Comparison of ENCODE assay signal across 8 cellular contexts in genomic region chr4:121156822-121157769, GRCh38.
A peak's percentile ranks its signal among the peaks of the same experiment; 100 is the strongest.
DNase-seq lines count a peak whose midpoint lies in the region; ATAC-seq and TF ChIP-seq lines count a peak whose summit lies in the region.

No MANE protein-coding gene starts in this region.

- H4K20me1 ChIP-seq in BLaER1 treated with 17β-estradiol and CSF1 and Interleukin-3, amounts not matched to agents 10 nM and 100 nM: peaks cover 0 to 11% (median 0%) of the 10 kb centered on the region in 11 experiments; a peak in 3 of 22 replicates
- H4K20me1 ChIP-seq in MM.1S (ENCODE audit: insufficient read depth, low read length): no peaks in the 10 kb centered on the region

- H3K9me2 ChIP-seq in MM.1S (replicated peaks; ENCODE audit: insufficient read depth, low read length): no peaks in the 10 kb centered on the region

- H2AFZ ChIP-seq in MM.1S (ENCODE audit: low read length) (peak overlapping the region; percentile 54), parathyroid adenoma (peak overlapping the region; percentile 59)

- no peak for TF ChIP-seq CTCF in MM.1S (IDR thresholded peaks at IDR 0.05; ENCODE audit: low read length)
- no peak for TF ChIP-seq CTCF in parathyroid adenoma (IDR thresholded peaks at IDR 0.05)

- H3K4me2 ChIP-seq in BLaER1 treated with 17β-estradiol and CSF1 and Interleukin-3, amounts not matched to agents 10 nM and 100 nM: peak overlapping the region; percentile 77 to 99 (median 89)
- peak overlapping the region; percentile 42; the same call in 1 of the 2 replicates for H3K4me2 ChIP-seq in MM.1S (ENCODE audit: low read depth, low read length)
- peak overlapping the region; percentile 78 for H3K4me2 ChIP-seq in parathyroid adenoma (ENCODE audit: low read length)

- intact Hi-C loops in head of caudate nucleus (cut with DNase I): no loop called here

- ATAC-seq in GM21717 (IDR thresholded peaks at IDR 0.05; ENCODE audit: unreplicated experiment) (no peak), GM18870 (IDR thresholded peaks at IDR 0.05; ENCODE audit: unreplicated experiment) (no peak)

- no peaks in the 10 kb centered on the region for H3K36me3 ChIP-seq in BLaER1 treated with 17β-estradiol and CSF1 and Interleukin-3, amounts not matched to agents 10 nM and 100 nM
- no peaks in the 10 kb centered on the region for H3K36me3 ChIP-seq in MM.1S (replicated peaks; ENCODE audit: insufficient read depth, low read length)
- no peaks in the 10 kb centered on the region for H3K36me3 ChIP-seq in parathyroid adenoma (ENCODE audit: control insufficient read depth, insufficient read depth, low read length)

- H3K27ac ChIP-seq in BLaER1 treated with 17β-estradiol and CSF1 and Interleukin-3, amounts not matched to agents 10 nM and 100 nM: peak overlapping the region in 9 of 11 experiments; percentile 3 to 62 (median 45); a peak in 15 of 22 replicates
- H3K27ac ChIP-seq in MM.1S (ENCODE audit: low read length): no peak overlapping the region
- no peak overlapping the region for H3K27ac ChIP-seq in parathyroid adenoma

- peak overlapping the region; percentile 6 to 61 (median 44); a peak in 15 of 22 replicates for H3K9ac ChIP-seq in BLaER1 treated with 17β-estradiol and CSF1 and Interleukin-3, amounts not matched to agents 10 nM and 100 nM
- H3K9ac ChIP-seq in MM.1S (ENCODE audit: low read length): no peak overlapping the region
- no peak overlapping the region for H3K9ac ChIP-seq in parathyroid adenoma

- DNase-seq in MM.1S: no peak
- peak; percentile 74 for DNase-seq in activated effector memory CD4-positive, alpha-beta T cell treated with anti-CD3 and anti-CD28 coated beads, Interleukin-2, amount 50 U/mL, for 16 hours
- DNase-seq in head of caudate nucleus: peak in 24 of 42 donors; percentile 1 to 49 (median 18)
- no peak for DNase-seq in NCI-H1930 (lab: John Stamatoyannopoulos, UW)

- peak overlapping the region; percentile 45 to 68 (median 56) for H3K4me3 ChIP-seq in BLaER1 treated with 17β-estradiol and CSF1 and Interleukin-3, amounts not matched to agents 10 nM and 100 nM
- H3K4me3 ChIP-seq in MM.1S (ENCODE audit: low read length) (peak overlapping the region; percentile 40), parathyroid adenoma (ENCODE audit: low read depth, low read length) (peak overlapping the region; percentile 52)

- H3K79me2 ChIP-seq in MM.1S (ENCODE audit: low read length) (no peaks in the 10 kb centered on the region), parathyroid adenoma (no peaks in the 10 kb centered on the region)

- H3K9me3 ChIP-seq in BLaER1 treated with 17β-estradiol and CSF1 and Interleukin-3, amounts not matched to agents 10 nM and 100 nM (replicated peaks in 1 of 11): no peaks in the 10 kb centered on the region
- H3K9me3 ChIP-seq in MM.1S (replicated peaks; ENCODE audit: insufficient read depth, low read length): no peaks in the 10 kb centered on the region
- H3K9me3 ChIP-seq in parathyroid adenoma (ENCODE audit: control insufficient read depth, low read length): no peaks in the 10 kb centered on the region

- peaks cover 49 to 65% (median 55%) of the 10 kb centered on the region in 10 experiments for H3K4me1 ChIP-seq in BLaER1 treated with 17β-estradiol and CSF1 and Interleukin-3, amounts not matched to agents 10 nM and 100 nM
- H3K4me1 ChIP-seq in MM.1S (ENCODE audit: low read length) (peaks cover 10% of the 10 kb centered on the region), parathyroid adenoma (no peaks in the 10 kb centered on the region)

- peaks cover 0 to 89% (median 0%) of the 10 kb centered on the region in 11 experiments; a peak in 7 of 22 replicates for H3K27me3 ChIP-seq in BLaER1 treated with 17β-estradiol and CSF1 and Interleukin-3, amounts not matched to agents 10 nM and 100 nM
- H3K27me3 ChIP-seq in MM.1S (replicated peaks; ENCODE audit: insufficient read depth, low read length) (no peaks in the 10 kb centered on the region), parathyroid adenoma (ENCODE audit: control insufficient read depth, insufficient read depth, low read length) (no peaks in the 10 kb centered on the region)

- H3F3A ChIP-seq in MM.1S (ENCODE audit: insufficient read depth, low read length): no peaks in the 10 kb centered on the region

Comparison
In these comparisons a context has a peak if more than half of its experiments do, and no peak if none do; other contexts are left out.
1. H3K27ac ChIP-seq: peak in BLaER1 treated with 17β-estradiol and CSF1 and Interleukin-3, amounts not matched to agents 10 nM and 100 nM (9 of 11); none in MM.1S (single experiment) and parathyroid adenoma (single experiment).
2. H3K9ac ChIP-seq: peak in BLaER1 treated with 17β-estradiol and CSF1 and Interleukin-3, amounts not matched to agents 10 nM and 100 nM (11 of 11); none in MM.1S (single experiment) and parathyroid adenoma (single experiment).
3. DNase-seq: peak in activated effector memory CD4-positive, alpha-beta T cell treated with anti-CD3 and anti-CD28 coated beads, Interleukin-2, amount 50 U/mL, for 16 hours (single experiment) and head of caudate nucleus (24 of 42); none in MM.1S (single experiment) and NCI-H1930 (0 of 2).
4. Peak in every context shown above with its lines, with median percentiles within 50 percentile points of each other: H3K4me2 ChIP-seq and H3K4me3 ChIP-seq.